ENCODE assay signal across 8 cellular contexts in genomic region chrX:49163555-49164419, GRCh38. TPM values are rescaled to one million over a fixed set of nuclear protein-coding genes. Genes with fewer than 3 reads are reported as not detected.
DNase-seq lines count a peak whose midpoint lies in the region; ATAC-seq and TF ChIP-seq lines count a peak whose summit lies in the region.

No MANE protein-coding gene starts in this region.

- H3K27ac ChIP-seq in lung (ENCODE audit: low read depth in 1 of 2, low read length in 1 of 2): peak overlapping the region; percentile 74 to 89

- intact Hi-C loops in activated CD4-positive, alpha-beta memory T cell treated with anti-CD3 and anti-CD28 coated beads for 36 hours (cut with micrococcal nuclease): loop anchor here (10.0 kb wide), 1 partner anchor 359 kb away; the partner anchor contains the start of gene HDAC6

- ATAC-seq in HG03439 (IDR thresholded peaks at IDR 0.05; ENCODE audit: unreplicated experiment) (peak; percentile 56), lung (ENCODE audit: insufficient read depth, low FRiP score) (peak; percentile 76)

- H3K4me3 ChIP-seq in AG10803 (ENCODE audit: low read length): peak overlapping the region; percentile 49
- peak overlapping the region; percentile 11 for H3K4me3 ChIP-seq in lung

- TF ChIP-seq CTCF in AG10803 (conservative IDR thresholded peaks at IDR 0.05; ENCODE audit: low read length) (peak; percentile 30), lung (IDR thresholded peaks at IDR 0.05; ENCODE audit: control extremely low read depth, extremely low read depth) (peak; percentile 63)

- peaks cover 24% of the 10 kb centered on the region for H3K4me1 Mint-ChIP-seq in activated CD4-positive, alpha-beta memory T cell treated with anti-CD3 and anti-CD28 coated beads for 36 hours (ENCODE audit: low read depth)

- POLR2A ChIA-PET in activated CD4-positive, alpha-beta memory T cell treated with anti-CD3 and anti-CD28 coated beads for 36 hours (lab: Charles Lee): interaction anchor here (0.5 to 1.0 kb wide), 2 partner anchors 21 to 83 kb away, joined by 3 read pairs; no protein-coding TSS in a partner anchor

- WGBS in lung, 2 donors: 0 to 37% methylated on average over 39 to 69 of the region's 69 CpGs

- H3K36me3 Mint-ChIP-seq in activated CD4-positive, alpha-beta memory T cell treated with anti-CD3 and anti-CD28 coated beads for 36 hours: no peaks in the 10 kb centered on the region

- DNase-seq in AG10803 (ENCODE audit: low read depth): peak; percentile 75
- peak; percentile 62 for DNase-seq in NCI-H748 treated with DMSO at 0.1 percent for 48 hours (lab: John Stamatoyannopoulos, UW)
- DNase-seq in activated CD4-positive, alpha-beta memory T cell treated with anti-CD3 and anti-CD28 coated beads for 36 hours: peak; percentile 86
- peak; percentile 85 for DNase-seq in ecto neural progenitor cell (ENCODE audit: low spot score)
- peak; percentile 90 for DNase-seq in lung (ENCODE audit: low spot score)
- peak; percentile 53 to 65 (median 62) for DNase-seq in stimulated activated CD4-positive, alpha-beta T cell treated with anti-CD3 and anti-CD28 coated beads, TNF-alpha, amount 100 ng/mL, for 4 hours (ENCODE audit: low read depth in 3 of 3)

- CTCF ChIA-PET in activated CD4-positive, alpha-beta memory T cell treated with anti-CD3 and anti-CD28 coated beads for 36 hours (lab: Charles Lee): interaction anchor here (0.6 to 1.8 kb wide), 7 partner anchors 8 to 588 kb away, joined by 3 to 6 read pairs (median 4); partner anchors contain the start of gene PLP2

- peak overlapping the region; percentile 95 for H3K27ac Mint-ChIP-seq in activated CD4-positive, alpha-beta memory T cell treated with anti-CD3 and anti-CD28 coated beads for 36 hours

- H3K4me1 ChIP-seq in lung (ENCODE audit: control insufficient read depth in 2 of 2, insufficient read depth in 2 of 2, low read length in 2 of 2): peaks cover 0 to 5% of the 10 kb centered on the region in 2 donors

- H3K27me3 ChIP-seq in lung (ENCODE audit: control insufficient read depth, insufficient read depth): no peaks in the 10 kb centered on the region

- peaks cover 0 to 6% of the 10 kb centered on the region in 2 donors for H3K9me3 ChIP-seq in lung (ENCODE audit: control insufficient read depth in 2 of 2, insufficient read depth in 1 of 2, low read length in 1 of 2)

- peak overlapping the region; percentile 78 for H3K4me3 Mint-ChIP-seq in activated CD4-positive, alpha-beta memory T cell treated with anti-CD3 and anti-CD28 coated beads for 36 hours

- TF ChIP-seq POLR2A in GM18951 (IDR thresholded peaks at IDR 0.05; ENCODE audit: extremely low read depth, insufficient read depth, insufficient read length): peak; percentile 39

- in situ Hi-C loops in GM18951 (cut with MboI; ENCODE audit: low sequenced_read_pairs, unreplicated experiment): no loop called here

- no peaks in the 10 kb centered on the region for H3K36me3 ChIP-seq in lung (ENCODE audit: control insufficient read depth in 2 of 2, insufficient read depth in 2 of 2, low read length in 2 of 2)

- H3K27me3 Mint-ChIP-seq in activated CD4-positive, alpha-beta memory T cell treated with anti-CD3 and anti-CD28 coated beads for 36 hours: no peaks in the 10 kb centered on the region

- no peaks in the 10 kb centered on the region for H3K9me3 Mint-ChIP-seq in activated CD4-positive, alpha-beta memory T cell treated with anti-CD3 and anti-CD28 coated beads for 36 hours

RNA-seq across cellular contexts. Expression of gene MAGIX, which starts 1.2 kb away (rescaled TPM):
- 1 to 10 TPM in 1 of 2 experiments, under 1 TPM in 1; 0.87 to 1.0 TPM for total RNA-seq in activated CD4-positive, alpha-beta memory T cell treated with anti-CD3 and anti-CD28 coated beads for 36 hours
- total RNA-seq in lung: 10 to 100 TPM in 1 of 2 donors, 1 to 10 TPM in 1; 7.3 to 15.2 TPM
- polyA plus RNA-seq in lung: 10 to 100 TPM in 1 of 2 donors, 1 to 10 TPM in 1; 9.8 to 19.0 TPM

RNA-seq across cellular contexts. Expression of gene PLP2, which starts 7.9 kb away (rescaled TPM):
- total RNA-seq in activated CD4-positive, alpha-beta memory T cell treated with anti-CD3 and anti-CD28 coated beads for 36 hours: 100 to 1,000 TPM; 222 to 234 TPM
- 100 to 1,000 TPM in 1 of 2 donors, 1 to 10 TPM in 1; 8.9 to 181 TPM for total RNA-seq in lung
- 100 to 1,000 TPM; 138 to 222 TPM for polyA plus RNA-seq in lung

RNA-seq across cellular contexts. Expression of gene PRICKLE3, which starts 22.4 kb away (rescaled TPM):
- total RNA-seq in activated CD4-positive, alpha-beta memory T cell treated with anti-CD3 and anti-CD28 coated beads for 36 hours: 10 to 100 TPM; 18.1 to 20.1 TPM
- 10 to 100 TPM; 10.0 to 16.3 TPM for total RNA-seq in lung
- polyA plus RNA-seq in lung: 10 to 100 TPM in 1 of 2 donors, 1 to 10 TPM in 1; 7.6 to 12.7 TPM

RNA-seq across cellular contexts. Expression of gene SYP, which starts 36.2 kb away (rescaled TPM):
- total RNA-seq in activated CD4-positive, alpha-beta memory T cell treated with anti-CD3 and anti-CD28 coated beads for 36 hours: 1 to 10 TPM; 5.3 to 5.4 TPM
- 1 to 10 TPM; 3.2 to 5.6 TPM for total RNA-seq in lung
- 1 to 10 TPM; 4.6 to 5.1 TPM for polyA plus RNA-seq in lung

RNA-seq across cellular contexts. Expression of gene GPKOW, which starts 40.3 kb away (rescaled TPM):
- total RNA-seq in activated CD4-positive, alpha-beta memory T cell treated with anti-CD3 and anti-CD28 coated beads for 36 hours: 10 to 100 TPM; 22.0 to 22.6 TPM
- 10 to 100 TPM; 18.1 to 23.1 TPM for total RNA-seq in lung
- polyA plus RNA-seq in lung: 10 to 100 TPM in 1 of 2 donors, 1 to 10 TPM in 1; 9.1 to 20.6 TPM

Comparison
In these comparisons a context has a peak if more than half of its experiments do, and no peak if none do; other contexts are left out.
1. Peak in every context shown above with its lines: DNase-seq, ATAC-seq, H3K4me3 ChIP-seq and H3K27ac ChIP-seq.
2. RNA of gene MAGIX, which starts 1.2 kb away (total RNA-seq): 7.3 to 15.2 TPM in lung; 0.87 to 1.0 TPM in activated CD4-positive, alpha-beta memory T cell treated with anti-CD3 and anti-CD28 coated beads for 36 hours; every median in the first group is over 4 times any median in the second.